30 cellular contexts compared by ENCODE assay signal in the genomic region with DNA sequence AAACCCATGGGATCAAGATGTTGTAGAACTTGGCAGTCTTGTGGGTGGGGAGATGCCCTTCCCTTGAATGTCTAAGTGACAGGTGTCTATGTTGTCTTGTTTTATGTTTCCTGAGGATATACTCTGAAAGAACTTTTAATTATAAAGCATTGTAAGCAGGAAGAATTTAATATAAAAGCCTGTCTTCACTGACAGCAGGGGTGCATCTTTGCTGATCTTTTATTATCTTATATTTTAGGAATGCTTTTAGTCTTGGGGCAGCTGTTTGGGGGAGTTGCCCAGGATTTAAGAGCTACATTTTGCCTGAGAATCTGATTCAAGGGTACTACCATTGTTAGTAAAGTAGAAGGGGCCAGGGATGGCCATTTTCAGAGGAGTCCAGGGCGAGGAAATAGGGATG. TPM values are rescaled to one million over a fixed set of nuclear protein-coding genes. Genes with fewer than 3 reads are reported as not detected.
"Had no signal": no experiment of that assay in that cellular context is flagged by ENCODE, and none has a peak within 500 bp of the region (broad histone marks: within the 10 kb centered on the region; RNA-seq: fewer than 3 reads in every experiment).

No MANE protein-coding gene starts in this region.

- H3K27ac Mint-ChIP-seq: activated T-helper 1 cell treated with anti-CD3 and anti-CD28 coated beads, Interleukin-12 subunit alpha, Interleukin-12 subunit beta, Interleukin-2, Interleukin-4 antibody, amounts not matched to agents 30 ng/mL and 10 ng/mL and 1 ng/mL, durations not matched to agents 14 hours and 24 hours and 36 hours; immature natural killer cell; mesothelial cell of epicardium; naive thymus-derived CD8-positive, alpha-beta T cell; neural progenitor cell had no signal

- H3K4me1 Mint-ChIP-seq: immature natural killer cell had no signal

- H3K27ac ChIP-seq: neural progenitor cell, parathyroid adenoma, psoas muscle, right atrium auricular region, thyroid gland, VCaP had no signal

- ATAC-seq: activated CD4-positive, CD25-positive, alpha-beta regulatory T cell treated with anti-CD3 and anti-CD28 coated beads, Interleukin-2, amount 50 U/mL, for 24 hours; activated naive CD4-positive, alpha-beta T cell treated with anti-CD3 and anti-CD28 coated beads, Interleukin-2, amount 50 U/mL, for 72 hours; heart left ventricle; left colon; naive thymus-derived CD8-positive, alpha-beta T cell; psoas muscle; stimulated activated naive CD8-positive, alpha-beta T cell treated with anti-CD3 and anti-CD28 coated beads, Interleukin-15, Interleukin-2, amounts not matched to agents 100 U/mL and 50 U/mL, for 24 hours had no signal

- H3K9me3 Mint-ChIP-seq: activated naive CD4-positive, alpha-beta T cell treated with anti-CD3 and anti-CD28 coated beads, Interleukin-2, amount 50 U/mL, for 72 hours; activated T-helper 1 cell treated with anti-CD3 and anti-CD28 coated beads, Interleukin-12 subunit alpha, Interleukin-12 subunit beta, Interleukin-2, Interleukin-4 antibody, amounts not matched to agents 30 ng/mL and 10 ng/mL and 1 ng/mL, durations not matched to agents 14 hours and 24 hours and 36 hours; immature natural killer cell; mesothelial cell of epicardium; naive thymus-derived CD8-positive, alpha-beta T cell; neural progenitor cell had no signal

- DNase-seq: activated CD4-positive, alpha-beta T cell treated with anti-CD3 and anti-CD28 coated beads for 48 hours; activated CD4-positive, alpha-beta T cell treated with anti-CD3 and anti-CD28 coated beads, Interleukin-2, amount 50 U/mL, for 48 hours; activated CD8-positive, alpha-beta memory T cell treated with anti-CD3 and anti-CD28 coated beads, Interleukin-2, amount 50 U/mL, for 4 hours; activated T-cell treated with anti-CD3 and anti-CD28 coated beads, Interleukin-2, amount 50 U/mL, for 1 hour; effector memory CD4-positive, alpha-beta T cell; heart left ventricle; hypothalamus; immature natural killer cell; kidney; mammary epithelial cell; naive thymus-derived CD8-positive, alpha-beta T cell; occipital lobe; psoas muscle; spleen; stimulated activated naive CD8-positive, alpha-beta T cell treated with anti-CD3 and anti-CD28 coated beads, Interleukin-15, Interleukin-2, amounts not matched to agents 100 U/mL and 50 U/mL, for 24 hours; substantia nigra; T-helper 9 cell; thyroid gland had no signal

- H3K36me3 ChIP-seq: heart left ventricle, neural progenitor cell, right atrium auricular region, spleen, thyroid gland had no signal

- H3K36me3 Mint-ChIP-seq: activated naive CD4-positive, alpha-beta T cell treated with anti-CD3 and anti-CD28 coated beads, Interleukin-2, amount 50 U/mL, for 72 hours; immature natural killer cell; mesothelial cell of epicardium; naive thymus-derived CD8-positive, alpha-beta T cell had no signal

- H2AFZ ChIP-seq: neural progenitor cell, parathyroid adenoma had no signal

- H3K4me3 ChIP-seq: heart left ventricle, neural progenitor cell, psoas muscle, right atrium auricular region, spleen, thyroid gland had no signal

- H3K27me3 ChIP-seq: heart left ventricle, neural progenitor cell, right atrium auricular region, spleen, thyroid gland had no signal

- H3K4me2 ChIP-seq: neural progenitor cell had no signal

- H3K4me3 Mint-ChIP-seq: activated T-helper 1 cell treated with anti-CD3 and anti-CD28 coated beads, Interleukin-12 subunit alpha, Interleukin-12 subunit beta, Interleukin-2, Interleukin-4 antibody, amounts not matched to agents 30 ng/mL and 10 ng/mL and 1 ng/mL, durations not matched to agents 14 hours and 24 hours and 36 hours; immature natural killer cell; mesothelial cell of epicardium; naive thymus-derived CD8-positive, alpha-beta T cell; neural progenitor cell had no signal

- H3K9ac ChIP-seq: neural progenitor cell, parathyroid adenoma had no signal

- H3K9me3 ChIP-seq: heart left ventricle, psoas muscle, right atrium auricular region, spleen, thyroid gland had no signal

- H3K4me1 ChIP-seq: neural progenitor cell had no signal

- H3K27me3 Mint-ChIP-seq: naive thymus-derived CD8-positive, alpha-beta T cell had no signal

RNA-seq across cellular contexts. Expression of a gene that starts 43.4 kb away (rescaled TPM):
- total RNA-seq: activated CD8-positive, alpha-beta memory T cell treated with anti-CD3 and anti-CD28 coated beads for 36 hours; activated naive CD4-positive, alpha-beta T cell treated with anti-CD3 and anti-CD28 coated beads, Interleukin-2, amount 50 U/mL, for 72 hours; activated T-helper 1 cell treated with anti-CD3 and anti-CD28 coated beads, Interleukin-12 subunit alpha, Interleukin-12 subunit beta, Interleukin-2, Interleukin-4 antibody, amounts not matched to agents 30 ng/mL and 10 ng/mL and 1 ng/mL, durations not matched to agents 14 hours and 24 hours and 36 hours; epithelial cell of proximal tubule; naive thymus-derived CD8-positive, alpha-beta T cell; T-helper 1 cell treated with Interleukin-12 subunit alpha and Interleukin-12 subunit beta and Interleukin-4 antibody, amounts not matched to agents 30 ng/mL and 1 ng/mL, for 36 hours had no signal
- polyA plus RNA-seq: naive thymus-derived CD8-positive, alpha-beta T cell had no signal
